In the genomic region with DNA sequence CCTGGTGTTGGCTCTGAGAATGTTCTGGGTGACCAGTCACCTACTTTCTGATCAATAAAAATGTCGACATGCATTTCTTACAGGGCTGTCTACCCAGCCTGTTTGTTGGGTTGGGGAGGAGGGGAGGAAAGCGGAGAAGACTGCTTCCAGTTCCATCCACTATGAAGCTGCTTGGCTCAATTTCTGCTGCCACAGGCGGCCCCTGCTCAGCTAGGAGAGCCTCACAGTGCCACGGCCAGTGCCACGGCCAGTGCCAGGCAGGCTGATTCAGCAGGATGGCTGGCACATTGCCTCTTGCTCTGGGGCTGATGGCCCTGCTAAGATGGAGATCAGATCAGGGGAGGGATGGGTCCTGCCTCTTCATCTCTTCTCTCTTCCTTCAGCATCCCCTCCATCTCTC, we compare ENCODE assay signal across 15 cellular contexts. TPM values are rescaled to one million over a fixed set of nuclear protein-coding genes. Genes with fewer than 3 reads are reported as not detected.
A peak's percentile ranks its signal among the peaks of the same experiment; 100 is the strongest.
DNase-seq lines count a peak whose midpoint lies in the region; ATAC-seq and TF ChIP-seq lines count a peak whose summit lies in the region.
"Had no signal": no experiment of that assay in that cellular context is flagged by ENCODE, and none has a peak within 500 bp of the region (broad histone marks: within the 10 kb centered on the region; RNA-seq: fewer than 3 reads in every experiment).

No MANE protein-coding gene starts in this region.

- no peaks in the 10 kb centered on the region for H3F3A ChIP-seq in smooth muscle cell (ENCODE audit: low read depth)

- 86% methylated on average over 5 of the region's 5 CpGs for WGBS in smooth muscle cell (ENCODE audit: low lambda C conversion rate)

- H3K27ac ChIP-seq in Panc1 (ENCODE audit: low read length) (peak overlapping the region; percentile 72), osteoblast (ENCODE audit: low read depth, low read length) (no peak overlapping the region), smooth muscle cell (ENCODE audit: low read depth) (no peak overlapping the region)

- DNase-seq in Panc1 (ENCODE audit: low read depth, low spot score) (no peak), left kidney (ENCODE audit: low read depth, low spot score) (peak; percentile 49), osteoblast (ENCODE audit: insufficient read length, low spot score, missing footprints) (peak; percentile 66), smooth muscle cell (lab: John Stamatoyannopoulos, UW; ENCODE audit: unreplicated experiment) (no peak), RPMI8226 (no peak), cortex of kidney (lab: John Stamatoyannopoulos, UW) (no peak)
- DNase-seq: BE2C, EL, Karpas-422, MV-4-11, NCI-H2081, NCI-H524 treated with DMSO at 0.1 percent for 48 hours, SHP77 treated with DMSO at 0.1 percent for 48 hours had no signal

- ATAC-seq in Panc1 (no peak; the same call in 1 of the 2 replicates), GM18519 (IDR thresholded peaks at IDR 0.05; ENCODE audit: low FRiP score, unreplicated experiment) (no peak)

- H3K4me3 ChIP-seq in Panc1 (ENCODE audit: low read depth in 2 of 2, low read length in 2 of 2) (no peak overlapping the region), osteoblast (ENCODE audit: insufficient read depth, low read length) (no peak overlapping the region), smooth muscle cell (no peak overlapping the region)

- no peaks in the 10 kb centered on the region for H3K9me3 ChIP-seq in Panc1 (ENCODE audit: control insufficient read depth, insufficient read depth, low read depth, low read length)
- H3K9me3 ChIP-seq in osteoblast (ENCODE audit: low read depth, low read length), result no peaks in the 10 kb centered on the region
- H3K9me3 ChIP-seq in smooth muscle cell (replicated peaks; ENCODE audit: low read depth), result no peaks in the 10 kb centered on the region
- H3K9me3 ChIP-seq: BE2C had no signal

- H2AFZ ChIP-seq in osteoblast (ENCODE audit: low read length) (no peak overlapping the region), smooth muscle cell (ENCODE audit: low read depth) (no peak overlapping the region)

- H3K36me3 ChIP-seq in Panc1 (ENCODE audit: control insufficient read depth, insufficient read depth, low read length) (no peaks in the 10 kb centered on the region), osteoblast (ENCODE audit: insufficient read depth, low read length) (no peaks in the 10 kb centered on the region), smooth muscle cell (ENCODE audit: low read depth) (no peaks in the 10 kb centered on the region)
- H3K36me3 ChIP-seq: BE2C had no signal

- CTCF ChIA-PET in Panc1 (lab: Charles Lee), result no interaction called here

- no peaks in the 10 kb centered on the region for H3K27me3 ChIP-seq in Panc1 (ENCODE audit: control insufficient read depth, insufficient read depth, low read length)
- peaks cover 5% of the 10 kb centered on the region for H3K27me3 ChIP-seq in osteoblast (ENCODE audit: insufficient read depth, low read length)
- no peaks in the 10 kb centered on the region for H3K27me3 ChIP-seq in smooth muscle cell (ENCODE audit: low read depth)
- H3K27me3 ChIP-seq: BE2C had no signal

- TF ChIP-seq CTCF in Panc1 (IDR thresholded peaks at IDR 0.05), result no peak
- TF ChIP-seq CTCF in osteoblast (IDR thresholded peaks at IDR 0.05; ENCODE audit: extremely low read depth, low read depth, low read length), result no peak
- no peak for TF ChIP-seq CTCF in smooth muscle cell (IDR thresholded peaks at IDR 0.05; ENCODE audit: borderline replicate concordance, insufficient read depth, poor library complexity, severe bottlenecking)

- H3K4me1 ChIP-seq in Panc1 (ENCODE audit: control insufficient read depth, insufficient read depth, low read length), result peaks cover 23% of the 10 kb centered on the region
- H3K4me1 ChIP-seq in osteoblast (ENCODE audit: insufficient read depth, low read length), result peaks cover 4% of the 10 kb centered on the region
- H3K4me1 ChIP-seq in smooth muscle cell (ENCODE audit: low read depth), result peaks cover 13% of the 10 kb centered on the region
- H3K4me1 ChIP-seq: BE2C had no signal

- BruUV-seq in Panc1 (replicated peaks; lab: Mats Ljungman, UMichigan), result no TSS peak

- no peak overlapping the region for H3K4me2 ChIP-seq in osteoblast (ENCODE audit: insufficient read depth, low read length)
- peak overlapping the region; percentile 28 for H3K4me2 ChIP-seq in smooth muscle cell

- H4K20me1 ChIP-seq in osteoblast (ENCODE audit: insufficient read depth, low read length) (no peaks in the 10 kb centered on the region), smooth muscle cell (ENCODE audit: low read depth) (no peaks in the 10 kb centered on the region)

- H3K79me2 ChIP-seq in osteoblast (ENCODE audit: insufficient read depth, low read length) (no peaks in the 10 kb centered on the region), smooth muscle cell (ENCODE audit: low read depth) (no peaks in the 10 kb centered on the region)

- in situ Hi-C loops in Panc1 (cut with HindIII; ENCODE audit: low pct_unique_long_range_greater_than_20kb, low sequenced_read_pairs), result no loop called here

- intact Hi-C loops in Panc1 (cut with micrococcal nuclease; ENCODE audit: unreplicated experiment), result no loop called here

- POLR2A ChIA-PET in Panc1 (lab: Charles Lee), result no interaction called here

- H3K9ac ChIP-seq in smooth muscle cell (ENCODE audit: low read depth), result no peak overlapping the region

RNA-seq across cellular contexts. Expression of gene PADI3, which starts 3.0 kb away (rescaled TPM):
- total RNA-seq in Panc1 (2021; ENCODE audit: unreplicated experiment) (3.4 TPM), osteoblast (not detected in 2 replicates), smooth muscle cell (not detected in 2 replicates)
- 4.4 TPM for polyA plus RNA-seq in Panc1 (2012; ENCODE audit: insufficient read length)
- polyA plus RNA-seq in smooth muscle cell, result not detected in 2 replicates
- total RNA-seq: OCI-LY7 had no signal

RNA-seq across cellular contexts. Expression of gene PADI1, which starts 41.0 kb away (rescaled TPM):
- total RNA-seq in Panc1 (2021; ENCODE audit: unreplicated experiment), result 2.3 TPM
- polyA plus RNA-seq in Panc1 (2012; ENCODE audit: insufficient read length), result 2.6 TPM
- total RNA-seq in osteoblast, result under 0.01 TPM in 2 replicates
- total RNA-seq in smooth muscle cell, result 1.7 TPM in 1 of 2 replicates, not detected in the other
- polyA plus RNA-seq in smooth muscle cell, result not detected in 2 replicates
- total RNA-seq: OCI-LY7 had no signal

Comparison
In these comparisons a context has a peak if more than half of its experiments do, and no peak if none do; other contexts are left out.
1. DNase-seq: peak in left kidney (single experiment) and osteoblast (single experiment); none in Panc1 (single experiment), smooth muscle cell (single experiment), RPMI8226 (single experiment) and cortex of kidney (single experiment).